Comparison of ENCODE assay signal across 11 cellular contexts in genomic region chr9:4422495-4422894, GRCh38.
DNase-seq lines count a peak whose midpoint lies in the region; ATAC-seq and TF ChIP-seq lines count a peak whose summit lies in the region.
"Had no signal": no experiment of that assay in that cellular context is flagged by ENCODE, and none has a peak within 500 bp of the region (broad histone marks: within the 10 kb centered on the region; RNA-seq: fewer than 3 reads in every experiment).

No MANE protein-coding gene starts in this region.

- H3K4me3 Mint-ChIP-seq in endothelial cell (ENCODE audit: unreplicated experiment) (no peak overlapping the region), chondrocyte (ENCODE audit: unreplicated experiment) (no peak overlapping the region)
- H3K4me3 Mint-ChIP-seq: H9; memory B cell; T-helper 2 cell treated with Interferon-gamma antibody and Interleukin-4, amounts not matched to agents 5 μg/mL and 100 μg/mL, for 36 hours had no signal

- H3K4me1 Mint-ChIP-seq in endothelial cell (ENCODE audit: unreplicated experiment) (peaks cover 53% of the 10 kb centered on the region), chondrocyte (ENCODE audit: low read depth) (no peaks in the 10 kb centered on the region)
- H3K4me1 Mint-ChIP-seq: memory B cell had no signal

- peak; percentile 52 for ATAC-seq in GM18870 (IDR thresholded peaks at IDR 0.05; ENCODE audit: unreplicated experiment)
- peak; percentile 62 for ATAC-seq in GM21515 (IDR thresholded peaks at IDR 0.05; ENCODE audit: unreplicated experiment)
- peak; percentile 70 for ATAC-seq in HG03108 (IDR thresholded peaks at IDR 0.05; ENCODE audit: unreplicated experiment)

- H3K27ac Mint-ChIP-seq in endothelial cell (ENCODE audit: unreplicated experiment) (peak overlapping the region; percentile 26), chondrocyte (ENCODE audit: unreplicated experiment) (no peak overlapping the region)
- H3K27ac Mint-ChIP-seq: memory B cell; T-helper 2 cell treated with Interferon-gamma antibody and Interleukin-4, amounts not matched to agents 5 μg/mL and 100 μg/mL, for 36 hours had no signal

- H3K36me3 Mint-ChIP-seq in endothelial cell (ENCODE audit: low read depth, unreplicated experiment) (no peaks in the 10 kb centered on the region), chondrocyte (ENCODE audit: low read depth) (no peaks in the 10 kb centered on the region)
- H3K36me3 Mint-ChIP-seq: memory B cell had no signal

- DNase-seq in endothelial cell (ENCODE audit: low spot score) (no peak), chondrocyte (ENCODE audit: low spot score) (no peak), H4 (ENCODE audit: low spot score) (no peak)
- DNase-seq in stimulated activated CD4-positive, alpha-beta T cell treated with anti-CD3 and anti-CD28 coated beads, Interleukin-15, amount 100 ng/mL, for 24 hours = no peak
- DNase-seq: activated T-cell treated with anti-CD3 and anti-CD28 coated beads, Interleukin-2, amount 50 U/mL, for 1 hour had no signal

- H3K9me3 Mint-ChIP-seq in endothelial cell (ENCODE audit: unreplicated experiment) (no peaks in the 10 kb centered on the region), chondrocyte (ENCODE audit: low read depth) (no peaks in the 10 kb centered on the region)
- H3K9me3 Mint-ChIP-seq: H9; memory B cell; T-helper 2 cell treated with Interferon-gamma antibody and Interleukin-4, amounts not matched to agents 5 μg/mL and 100 μg/mL, for 36 hours had no signal

- no peak for TF ChIP-seq CTCF in endothelial cell (IDR thresholded peaks at IDR 0.05; ENCODE audit: unreplicated experiment)
- no peak for TF ChIP-seq CTCF in chondrocyte (IDR thresholded peaks at IDR 0.05)

- no peaks in the 10 kb centered on the region for H3K27me3 Mint-ChIP-seq in endothelial cell (ENCODE audit: unreplicated experiment)
- H3K27me3 Mint-ChIP-seq in chondrocyte (ENCODE audit: low read depth) = peaks cover 6% of the 10 kb centered on the region
- H3K27me3 Mint-ChIP-seq: memory B cell had no signal
